ENCODE assay signal across 8 cellular contexts in genomic region chr12:12356886-12357696, GRCh38. TPM values are rescaled to one million over a fixed set of nuclear protein-coding genes. Genes with fewer than 3 reads are reported as not detected.
A peak's percentile ranks its signal among the peaks of the same experiment; 100 is the strongest.
DNase-seq lines count a peak whose midpoint lies in the region; ATAC-seq and TF ChIP-seq lines count a peak whose summit lies in the region.

BORCS5 (plus strand) TSS chr12:12357078; CDS start chr12:12357452, 374 bp downstream.

- H3K27ac Mint-ChIP-seq in CD14-positive monocyte = peak within 1 kb of the TSS; percentile 97 to 99 (median 98)

- intact Hi-C loops in CD14-positive monocyte (cut with micrococcal nuclease) = loop anchor here (5.0 to 10.0 kb wide), 3 partner anchors 345 to 368 kb away; partner anchors contain the start of gene CDKN1B (in 1 of the 2)

- H3K4me1 Mint-ChIP-seq in CD14-positive monocyte = peaks cover 30% of the 10 kb centered on the region

- H3K9me3 Mint-ChIP-seq in CD14-positive monocyte = no peaks in the 10 kb centered on the region

- H3K36me3 Mint-ChIP-seq in CD14-positive monocyte = peaks cover 3 to 4% of the 10 kb centered on the region in 2 donors

- no peak for TF ChIP-seq CTCF in CD14-positive monocyte (IDR thresholded peaks at IDR 0.05)

- peak; percentile 97 for DNase-seq in CD14-positive monocyte (ENCODE audit: low spot score)
- peak; percentile 97 for DNase-seq in NCI-H69 (lab: John Stamatoyannopoulos, UW)
- peak; percentile 98 for DNase-seq in activated CD4-positive, alpha-beta T cell treated with anti-CD3 and anti-CD28 coated beads, Interleukin-2, amount 50 U/mL, for 1 hour
- peak; percentile 66 for DNase-seq in cortex of kidney (lab: John Stamatoyannopoulos, UW)
- peak; percentile 98 for DNase-seq in left kidney (ENCODE audit: low read depth, low spot score)
- DNase-seq in stimulated activated CD4-positive, alpha-beta T cell treated with anti-CD3 and anti-CD28 coated beads, Interleukin-2, amount 100 ng/mL, for 24 hours = peak; percentile 98 to 99

- ATAC-seq in GM19351 (IDR thresholded peaks at IDR 0.05; ENCODE audit: unreplicated experiment) = peak; percentile 80
- ATAC-seq in HG03521 (IDR thresholded peaks at IDR 0.05; ENCODE audit: unreplicated experiment) = peak; percentile 88

- peaks cover 0 to 5% (median 3%) of the 10 kb centered on the region in 3 donors for H3K27me3 Mint-ChIP-seq in CD14-positive monocyte (ENCODE audit: low read depth in 3 of 3)

- peak within 1 kb of the TSS; percentile 90 to 96 for H3K4me3 Mint-ChIP-seq in CD14-positive monocyte

RNA-seq across cellular contexts. Expression of gene BORCS5, which starts in this region (rescaled TPM):
- 10 to 100 TPM in 1 of 2 donors, 1 to 10 TPM in 1; 8.5 to 15.1 TPM for polyA plus RNA-seq in CD14-positive monocyte

Comparison
In these comparisons a context has a peak if more than half of its experiments do, and no peak if none do; other contexts are left out.
1. Peak in every context shown above with its lines: DNase-seq and ATAC-seq.